In the genomic region with DNA sequence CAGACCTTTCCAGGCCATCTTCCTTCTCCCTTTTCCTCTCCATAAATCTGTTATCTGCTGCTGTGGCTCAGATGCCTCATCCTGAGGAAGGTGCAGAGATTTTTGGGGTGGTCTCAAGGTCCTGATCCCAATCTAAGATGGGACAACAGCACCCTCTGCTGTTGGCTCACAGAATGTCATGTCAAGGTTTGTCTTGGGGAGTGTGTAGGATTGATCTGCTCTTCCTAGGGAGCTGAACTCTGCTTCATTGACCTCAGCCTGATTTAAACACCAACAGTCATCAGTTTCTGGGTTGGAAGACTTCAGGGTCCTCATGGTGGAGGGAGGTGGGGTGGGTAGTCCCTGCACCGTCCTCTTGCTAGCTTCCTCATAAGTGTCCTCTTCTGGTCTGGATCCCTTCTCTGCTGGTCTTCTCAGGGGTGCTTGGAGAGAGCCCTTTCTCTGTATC, we compare ENCODE assay signal across 1 cellular context.
TF ChIP-seq lines count a peak whose summit lies in the region.

No MANE protein-coding gene starts in this region.

TF ChIP-seq in K562, 482 proteins besides CTCF, POLR2A, EP300 and RAD21 (continued from another document):
- TF ChIP-seq, protein P1, sequence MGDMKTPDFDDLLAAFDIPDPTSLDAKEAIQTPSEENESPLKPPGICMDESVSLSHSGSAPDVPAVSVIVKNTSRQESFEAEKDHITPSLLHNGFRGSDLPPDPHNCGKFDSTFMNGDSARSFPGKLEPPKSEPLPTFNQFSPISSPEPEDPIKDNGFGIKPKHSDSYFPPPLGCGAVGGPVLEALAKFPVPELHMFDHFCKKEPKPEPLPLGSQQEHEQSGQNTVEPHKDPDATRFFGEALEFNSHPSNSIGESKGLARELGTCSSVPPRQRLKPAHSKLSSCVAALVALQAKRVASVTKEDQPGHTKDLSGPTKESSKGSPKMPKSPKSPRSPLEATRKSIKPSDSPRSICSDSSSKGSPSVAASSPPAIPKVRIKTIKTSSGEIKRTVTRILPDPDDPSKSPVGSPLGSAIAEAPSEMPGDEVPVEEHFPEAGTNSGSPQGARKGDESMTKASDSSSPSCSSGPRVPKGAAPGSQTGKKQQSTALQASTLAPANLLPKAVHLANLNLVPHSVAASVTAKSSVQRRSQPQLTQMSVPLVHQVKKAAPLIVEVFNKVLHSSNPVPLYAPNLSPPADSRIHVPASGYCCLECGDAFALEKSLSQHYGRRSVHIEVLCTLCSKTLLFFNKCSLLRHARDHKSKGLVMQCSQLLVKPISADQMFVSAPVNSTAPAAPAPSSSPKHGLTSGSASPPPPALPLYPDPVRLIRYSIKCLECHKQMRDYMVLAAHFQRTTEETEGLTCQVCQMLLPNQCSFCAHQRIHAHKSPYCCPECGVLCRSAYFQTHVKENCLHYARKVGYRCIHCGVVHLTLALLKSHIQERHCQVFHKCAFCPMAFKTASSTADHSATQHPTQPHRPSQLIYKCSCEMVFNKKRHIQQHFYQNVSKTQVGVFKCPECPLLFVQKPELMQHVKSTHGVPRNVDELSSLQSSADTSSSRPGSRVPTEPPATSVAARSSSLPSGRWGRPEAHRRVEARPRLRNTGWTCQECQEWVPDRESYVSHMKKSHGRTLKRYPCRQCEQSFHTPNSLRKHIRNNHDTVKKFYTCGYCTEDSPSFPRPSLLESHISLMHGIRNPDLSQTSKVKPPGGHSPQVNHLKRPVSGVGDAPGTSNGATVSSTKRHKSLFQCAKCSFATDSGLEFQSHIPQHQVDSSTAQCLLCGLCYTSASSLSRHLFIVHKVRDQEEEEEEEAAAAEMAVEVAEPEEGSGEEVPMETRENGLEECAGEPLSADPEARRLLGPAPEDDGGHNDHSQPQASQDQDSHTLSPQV (IDR thresholded peaks at IDR 0.05), result no peak
